ENCODE assay signal across 7 cellular contexts in genomic region chr16:15422222-15422621, GRCh38. TPM values are rescaled to one million over a fixed set of nuclear protein-coding genes. Genes with fewer than 3 reads are reported as not detected.
"Had no signal": no experiment of that assay in that cellular context is flagged by ENCODE, and none has a peak within 500 bp of the region (broad histone marks: within the 10 kb centered on the region; RNA-seq: fewer than 3 reads in every experiment).

No MANE protein-coding gene starts in this region.

- FAIRE-seq: H1, H54, HTR-8/SVneo had no signal

- ATAC-seq: GM23338 had no signal

- H2AFZ ChIP-seq: GM23338 had no signal

- DNase-seq: H9, HCEC 1CT had no signal

- H3K4me3 ChIP-seq: GM23338 had no signal

- H3K4me2 ChIP-seq: GM23338 had no signal

RNA-seq across cellular contexts. Expression of gene MPV17L, which starts 26.7 kb away (rescaled TPM):
- total RNA-seq: HT-29 had no signal

RNA-seq across cellular contexts. Expression of gene NPIPA5, which starts 44.1 kb away (rescaled TPM):
- total RNA-seq: HT-29 had no signal
